In genomic region chr16:28155293-28155692, GRCh38 we compare ENCODE assay signal across 1 cellular context.
TF ChIP-seq lines count a peak whose summit lies in the region.

No MANE protein-coding gene starts in this region.

TF ChIP-seq in HEK293, 187 proteins besides CTCF, POLR2A, EP300 and RAD21 (continued from another document and continues in another):
- TF ChIP-seq PRDM2 (tag by site-specific recombination; IDR thresholded peaks at IDR 0.05; ENCODE audit: borderline replicate concordance) (no peak), GLI2 (tag by site-specific recombination; IDR thresholded peaks at IDR 0.05; ENCODE audit: borderline replicate concordance, low read depth) (no peak), ZNF423 (tag by site-specific recombination; IDR thresholded peaks at IDR 0.05) (no peak), ZNF157 (tag by site-specific recombination; IDR thresholded peaks at IDR 0.05) (no peak), ZNF555 (tag by site-specific recombination; conservative IDR thresholded peaks at IDR 0.05) (no peak), ZBTB17 (tag by site-specific recombination; IDR thresholded peaks at IDR 0.05) (0 out of 2 replicates have a peak, but pooled peaks have one; percentile 22), TCF7L2 (IDR thresholded peaks at IDR 0.05; ENCODE audit: borderline replicate concordance, low read depth, low read length) (no peak), ZNF626 (tag by site-specific recombination; IDR thresholded peaks at IDR 0.05) (no peak), ZNF366 (tag by site-specific recombination; conservative IDR thresholded peaks at IDR 0.05) (0 out of 2 replicates have a peak, but pooled peaks have one; percentile 17), ZNF24 (tag by site-specific recombination; IDR thresholded peaks at IDR 0.05) (no peak), ZNF843 (tag by site-specific recombination; IDR thresholded peaks at IDR 0.05) (peak; percentile 22; the same call in 1 of the 2 replicates), ZSCAN23 (tag by site-specific recombination; IDR thresholded peaks at IDR 0.05) (no peak), ZNF221 (tag by site-specific recombination; IDR thresholded peaks at IDR 0.05; ENCODE audit: borderline replicate concordance) (no peak), ZNF629 (tag by site-specific recombination; IDR thresholded peaks at IDR 0.05) (peak; percentile 49; the same call in 1 of the 2 replicates), ZNF677 (tag by site-specific recombination; IDR thresholded peaks at IDR 0.05) (no peak), ZNF362 (tag by site-specific recombination; IDR thresholded peaks at IDR 0.05) (peak; percentile 63; the same call in 1 of the 2 replicates), OSR2 (tag by site-specific recombination; IDR thresholded peaks at IDR 0.05) (0 out of 2 replicates have a peak, but pooled peaks have one; percentile 29), ZNF433 (tag by site-specific recombination; IDR thresholded peaks at IDR 0.05; ENCODE audit: low read depth) (no peak), ZNF585B (tag by site-specific recombination; IDR thresholded peaks at IDR 0.05) (no peak), MEIS1 (CRISPR knock-in tag; IDR thresholded peaks at IDR 0.05; ENCODE audit: borderline replicate concordance) (no peak), ATF2 (tag by site-specific recombination; IDR thresholded peaks at IDR 0.05; ENCODE audit: low read depth) (peak; percentile 81), GLI4 (tag by site-specific recombination; IDR thresholded peaks at IDR 0.05) (no peak), ZNF501 (tag by site-specific recombination; IDR thresholded peaks at IDR 0.05) (no peak), ZNF600 (tag by site-specific recombination; IDR thresholded peaks at IDR 0.05) (peak; percentile 71), ZNF623 (tag by site-specific recombination; IDR thresholded peaks at IDR 0.05) (no peak), SP7 (tag by site-specific recombination; IDR thresholded peaks at IDR 0.05) (peak; percentile 39; the same call in 1 of the 2 replicates), ZNF624 (tag by site-specific recombination; IDR thresholded peaks at IDR 0.05) (no peak), ZNF155 (tag by site-specific recombination; IDR thresholded peaks at IDR 0.05) (no peak), ZBTB7A (tag by site-specific recombination; IDR thresholded peaks at IDR 0.05; ENCODE audit: low read depth) (no peak), ZNF274 (IDR thresholded peaks at IDR 0.05; ENCODE audit: low read length) (no peak), ZNF274 (tag by site-specific recombination; IDR thresholded peaks at IDR 0.05; ENCODE audit: borderline replicate concordance) (no peak), KLF1 (tag by site-specific recombination; IDR thresholded peaks at IDR 0.05) (no peak), FEZF1 (tag by site-specific recombination; IDR thresholded peaks at IDR 0.05) (peak; percentile 51; the same call in 1 of the 2 replicates), ZBTB20 (tag by site-specific recombination; IDR thresholded peaks at IDR 0.05) (no peak), WT1 (tag by site-specific recombination; IDR thresholded peaks at IDR 0.05) (no peak), ZNF132 (tag by site-specific recombination; IDR thresholded peaks at IDR 0.05; ENCODE audit: borderline replicate concordance) (no peak), ZNF658 (tag by site-specific recombination; IDR thresholded peaks at IDR 0.05) (no peak), TSHZ1 (tag by site-specific recombination; IDR thresholded peaks at IDR 0.05; ENCODE audit: borderline replicate concordance) (0 out of 2 replicates have a peak, but pooled peaks have one; percentile 57), ZEB2 (tag by site-specific recombination; IDR thresholded peaks at IDR 0.05) (0 out of 2 replicates have a peak, but pooled peaks have one; percentile 54)
- TF ChIP-seq, protein P1, sequence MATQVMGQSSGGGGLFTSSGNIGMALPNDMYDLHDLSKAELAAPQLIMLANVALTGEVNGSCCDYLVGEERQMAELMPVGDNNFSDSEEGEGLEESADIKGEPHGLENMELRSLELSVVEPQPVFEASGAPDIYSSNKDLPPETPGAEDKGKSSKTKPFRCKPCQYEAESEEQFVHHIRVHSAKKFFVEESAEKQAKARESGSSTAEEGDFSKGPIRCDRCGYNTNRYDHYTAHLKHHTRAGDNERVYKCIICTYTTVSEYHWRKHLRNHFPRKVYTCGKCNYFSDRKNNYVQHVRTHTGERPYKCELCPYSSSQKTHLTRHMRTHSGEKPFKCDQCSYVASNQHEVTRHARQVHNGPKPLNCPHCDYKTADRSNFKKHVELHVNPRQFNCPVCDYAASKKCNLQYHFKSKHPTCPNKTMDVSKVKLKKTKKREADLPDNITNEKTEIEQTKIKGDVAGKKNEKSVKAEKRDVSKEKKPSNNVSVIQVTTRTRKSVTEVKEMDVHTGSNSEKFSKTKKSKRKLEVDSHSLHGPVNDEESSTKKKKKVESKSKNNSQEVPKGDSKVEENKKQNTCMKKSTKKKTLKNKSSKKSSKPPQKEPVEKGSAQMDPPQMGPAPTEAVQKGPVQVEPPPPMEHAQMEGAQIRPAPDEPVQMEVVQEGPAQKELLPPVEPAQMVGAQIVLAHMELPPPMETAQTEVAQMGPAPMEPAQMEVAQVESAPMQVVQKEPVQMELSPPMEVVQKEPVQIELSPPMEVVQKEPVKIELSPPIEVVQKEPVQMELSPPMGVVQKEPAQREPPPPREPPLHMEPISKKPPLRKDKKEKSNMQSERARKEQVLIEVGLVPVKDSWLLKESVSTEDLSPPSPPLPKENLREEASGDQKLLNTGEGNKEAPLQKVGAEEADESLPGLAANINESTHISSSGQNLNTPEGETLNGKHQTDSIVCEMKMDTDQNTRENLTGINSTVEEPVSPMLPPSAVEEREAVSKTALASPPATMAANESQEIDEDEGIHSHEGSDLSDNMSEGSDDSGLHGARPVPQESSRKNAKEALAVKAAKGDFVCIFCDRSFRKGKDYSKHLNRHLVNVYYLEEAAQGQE (tag by site-specific recombination; IDR thresholded peaks at IDR 0.05) = no peak
- TF ChIP-seq, protein P2, sequence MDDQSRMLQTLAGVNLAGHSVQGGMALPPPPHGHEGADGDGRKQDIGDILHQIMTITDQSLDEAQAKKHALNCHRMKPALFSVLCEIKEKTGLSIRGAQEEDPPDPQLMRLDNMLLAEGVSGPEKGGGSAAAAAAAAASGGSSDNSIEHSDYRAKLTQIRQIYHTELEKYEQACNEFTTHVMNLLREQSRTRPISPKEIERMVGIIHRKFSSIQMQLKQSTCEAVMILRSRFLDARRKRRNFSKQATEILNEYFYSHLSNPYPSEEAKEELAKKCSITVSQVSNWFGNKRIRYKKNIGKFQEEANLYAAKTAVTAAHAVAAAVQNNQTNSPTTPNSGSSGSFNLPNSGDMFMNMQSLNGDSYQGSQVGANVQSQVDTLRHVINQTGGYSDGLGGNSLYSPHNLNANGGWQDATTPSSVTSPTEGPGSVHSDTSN (CRISPR knock-in tag; IDR thresholded peaks at IDR 0.05) = no peak
- TF ChIP-seq, protein P3, sequence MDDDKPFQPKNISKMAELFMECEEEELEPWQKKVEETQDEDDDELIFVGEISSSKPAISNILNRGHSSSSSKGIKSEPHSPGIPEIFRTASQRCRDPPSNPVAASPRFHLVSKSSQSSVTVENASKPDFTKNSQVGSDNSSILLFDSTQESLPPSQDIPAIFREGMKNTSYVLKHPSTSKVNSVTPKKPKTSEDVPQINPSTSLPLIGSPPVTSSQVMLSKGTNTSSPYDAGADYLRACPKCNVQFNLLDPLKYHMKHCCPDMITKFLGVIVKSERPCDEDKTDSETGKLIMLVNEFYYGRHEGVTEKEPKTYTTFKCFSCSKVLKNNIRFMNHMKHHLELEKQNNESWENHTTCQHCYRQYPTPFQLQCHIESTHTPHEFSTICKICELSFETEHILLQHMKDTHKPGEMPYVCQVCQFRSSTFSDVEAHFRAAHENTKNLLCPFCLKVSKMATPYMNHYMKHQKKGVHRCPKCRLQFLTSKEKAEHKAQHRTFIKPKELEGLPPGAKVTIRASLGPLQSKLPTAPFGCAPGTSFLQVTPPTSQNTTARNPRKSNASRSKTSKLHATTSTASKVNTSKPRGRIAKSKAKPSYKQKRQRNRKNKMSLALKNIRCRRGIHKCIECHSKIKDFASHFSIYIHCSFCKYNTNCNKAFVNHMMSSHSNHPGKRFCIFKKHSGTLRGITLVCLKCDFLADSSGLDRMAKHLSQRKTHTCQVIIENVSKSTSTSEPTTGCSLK (tag by site-specific recombination; IDR thresholded peaks at IDR 0.05) = no peak
- TF ChIP-seq, protein P4, sequence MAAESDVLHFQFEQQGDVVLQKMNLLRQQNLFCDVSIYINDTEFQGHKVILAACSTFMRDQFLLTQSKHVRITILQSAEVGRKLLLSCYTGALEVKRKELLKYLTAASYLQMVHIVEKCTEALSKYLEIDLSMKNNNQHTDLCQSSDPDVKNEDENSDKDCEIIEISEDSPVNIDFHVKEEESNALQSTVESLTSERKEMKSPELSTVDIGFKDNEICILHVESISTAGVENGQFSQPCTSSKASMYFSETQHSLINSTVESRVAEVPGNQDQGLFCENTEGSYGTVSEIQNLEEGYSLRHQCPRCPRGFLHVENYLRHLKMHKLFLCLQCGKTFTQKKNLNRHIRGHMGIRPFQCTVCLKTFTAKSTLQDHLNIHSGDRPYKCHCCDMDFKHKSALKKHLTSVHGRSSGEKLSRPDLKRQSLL (tag by site-specific recombination; IDR thresholded peaks at IDR 0.05) = 0 out of 2 replicates have a peak, but pooled peaks have one; percentile 14
